8 cellular contexts compared by ENCODE assay signal in genomic region chr2:230885467-230886130, GRCh38. TPM values are rescaled to one million over a fixed set of nuclear protein-coding genes. Genes with fewer than 3 reads are reported as not detected.
DNase-seq lines count a peak whose midpoint lies in the region; ATAC-seq and TF ChIP-seq lines count a peak whose summit lies in the region.

No MANE protein-coding gene starts in this region.

- H3K27me3 ChIP-seq in layer of hippocampus (ENCODE audit: control insufficient read depth, insufficient read depth, low read length) (no peaks in the 10 kb centered on the region), smooth muscle cell (ENCODE audit: low read depth) (no peaks in the 10 kb centered on the region)

- no peaks in the 10 kb centered on the region for H3K9me3 ChIP-seq in smooth muscle cell (replicated peaks; ENCODE audit: low read depth)

- peak; percentile 67 for DNase-seq in COLO829 (ENCODE audit: low spot score)
- peak; percentile 74 for DNase-seq in Jurkat, Clone E6-1 (ENCODE audit: low read depth, low spot score)
- peak; percentile 68 for DNase-seq in amniotic epithelial cell (ENCODE audit: low read depth)
- DNase-seq in smooth muscle cell (lab: John Stamatoyannopoulos, UW; ENCODE audit: unreplicated experiment), result no peak
- DNase-seq in activated effector memory CD4-positive, alpha-beta T cell treated with Interleukin-2 at 50 U/mL for 16 hours, result no peak
- no peak for DNase-seq in activated T-cell treated with anti-CD3 and anti-CD28 coated beads for 4 hours

- no peak overlapping the region for H3K4me3 ChIP-seq in Jurkat, Clone E6-1 (ENCODE audit: low read length)
- no peak overlapping the region for H3K4me3 ChIP-seq in smooth muscle cell

- TF ChIP-seq CTCF in smooth muscle cell (IDR thresholded peaks at IDR 0.05; ENCODE audit: borderline replicate concordance, insufficient read depth, poor library complexity, severe bottlenecking), result no peak

- H3F3A ChIP-seq in smooth muscle cell (ENCODE audit: low read depth), result no peaks in the 10 kb centered on the region

- H3K4me2 ChIP-seq in smooth muscle cell, result no peak overlapping the region

- no peaks in the 10 kb centered on the region for H4K20me1 ChIP-seq in smooth muscle cell (ENCODE audit: low read depth)

- 71% methylated on average over 11 of the region's 11 CpGs for WGBS in smooth muscle cell (ENCODE audit: low lambda C conversion rate)

- no peak overlapping the region for H2AFZ ChIP-seq in smooth muscle cell (ENCODE audit: low read depth)

- H3K36me3 ChIP-seq in smooth muscle cell (ENCODE audit: low read depth), result no peaks in the 10 kb centered on the region

- no peaks in the 10 kb centered on the region for H3K79me2 ChIP-seq in smooth muscle cell (ENCODE audit: low read depth)

- no peak overlapping the region for H3K9ac ChIP-seq in smooth muscle cell (ENCODE audit: low read depth)

- peak overlapping the region; percentile 58 for H3K27ac ChIP-seq in layer of hippocampus (ENCODE audit: low read depth, low read length)
- H3K27ac ChIP-seq in smooth muscle cell (ENCODE audit: low read depth), result no peak overlapping the region

- no peak for ATAC-seq in GM19324 (IDR thresholded peaks at IDR 0.05; ENCODE audit: low FRiP score, unreplicated experiment)

- peaks cover 3% of the 10 kb centered on the region for H3K4me1 ChIP-seq in smooth muscle cell (ENCODE audit: low read depth)

RNA-seq across cellular contexts. Expression of gene ITM2C, which starts 20.9 kb away (rescaled TPM):
- 120 TPM for polyA plus RNA-seq in Jurkat, Clone E6-1 (2012; ENCODE audit: insufficient read depth, insufficient read length)
- total RNA-seq in smooth muscle cell, result 344 and 532 TPM in 2 replicates
- polyA plus RNA-seq in smooth muscle cell, result 458 and 600 TPM in 2 replicates

RNA-seq across cellular contexts. Expression of gene GPR55, which starts 39.4 kb away (rescaled TPM):
- polyA plus RNA-seq in Jurkat, Clone E6-1 (2012; ENCODE audit: insufficient read depth, insufficient read length), result not detected
- not detected in 2 replicates for total RNA-seq in smooth muscle cell
- polyA plus RNA-seq in smooth muscle cell, result not detected in 2 replicates

Comparison
In these comparisons a context has a peak if more than half of its experiments do, and no peak if none do; other contexts are left out.
1. DNase-seq: peak in COLO829 (single experiment), Jurkat, Clone E6-1 (single experiment) and amniotic epithelial cell (single experiment); none in smooth muscle cell (single experiment), activated effector memory CD4-positive, alpha-beta T cell treated with Interleukin-2 at 50 U/mL for 16 hours (single experiment) and activated T-cell treated with anti-CD3 and anti-CD28 coated beads for 4 hours (single experiment).